Comparison of ENCODE assay signal across 8 cellular contexts in the genomic region with DNA sequence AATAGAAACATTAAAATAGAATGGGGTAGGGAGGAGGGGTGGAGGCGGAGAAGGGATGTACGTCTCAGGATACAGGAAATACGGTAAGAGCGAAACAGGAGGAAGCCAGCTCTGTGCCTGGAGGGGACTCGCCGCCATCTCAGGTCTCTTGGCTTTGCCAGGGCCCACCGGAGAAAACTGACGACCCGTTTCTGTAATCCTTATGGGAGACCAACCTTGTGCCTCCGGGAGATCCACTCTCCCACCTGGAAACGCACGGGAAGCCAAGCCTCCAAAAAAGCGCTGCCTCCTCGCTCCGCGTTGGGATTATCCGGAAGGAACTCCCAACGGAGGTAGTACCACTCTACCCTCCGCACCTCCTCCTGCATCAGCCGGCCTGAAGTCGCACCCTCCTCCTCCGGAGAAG. TPM values are rescaled to one million over a fixed set of nuclear protein-coding genes. Genes with fewer than 3 reads are reported as not detected.
DNase-seq lines count a peak whose midpoint lies in the region; ATAC-seq, FAIRE-seq and TF ChIP-seq lines count a peak whose summit lies in the region.

A gene with protein sequence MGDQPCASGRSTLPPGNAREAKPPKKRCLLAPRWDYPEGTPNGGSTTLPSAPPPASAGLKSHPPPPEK (plus strand): TSS at position 92 of the 406 bp plus-strand sequence. CDS start 111 bp downstream, at position 203.

- BruUV-seq in IMR-90 (replicated peaks; lab: Mats Ljungman, UMichigan), result no TSS peak

- H3K9ac ChIP-seq in IMR-90 (ENCODE audit: low read depth, low read length), result peak within 1 kb of the TSS; percentile 99
- H3K9ac ChIP-seq in astrocyte (ENCODE audit: low read length), result peak within 1 kb of the TSS; percentile 91

- TF ChIP-seq RAD21 in IMR-90 (IDR thresholded peaks at IDR 0.05; ENCODE audit: low read length), result no peak

- TF ChIP-seq CTCF in IMR-90 (conservative IDR thresholded peaks at IDR 0.05; ENCODE audit: low read depth, low read length) (no peak), astrocyte (IDR thresholded peaks at IDR 0.05; ENCODE audit: insufficient read depth, low read depth, low read length) (no peak), progenitor cell of endocrine pancreas (IDR thresholded peaks at IDR 0.05; ENCODE audit: unreplicated experiment) (no peak), GM13976 (IDR thresholded peaks at IDR 0.05; ENCODE audit: borderline replicate concordance, control extremely low read depth, extremely low read depth, insufficient read depth, missing control alignments) (no peak)

- ATAC-seq in GM21423 (IDR thresholded peaks at IDR 0.05; ENCODE audit: unreplicated experiment) (peak; percentile 71), IMR-90 (ENCODE audit: low read depth) (peak; percentile 93), right cardiac atrium (peak; percentile 95 to 97)

- peak within 1 kb of the TSS; percentile 96 for H3K4me3 Mint-ChIP-seq in astrocyte (ENCODE audit: unreplicated experiment)
- H3K4me3 Mint-ChIP-seq in progenitor cell of endocrine pancreas (ENCODE audit: low read depth), result peak within 1 kb of the TSS; percentile 92

- H4K91ac ChIP-seq in IMR-90 (ENCODE audit: insufficient read depth, low read depth, low read length), result peak within 1 kb of the TSS; percentile 60

- H3K36me3 Mint-ChIP-seq in astrocyte (ENCODE audit: low read depth, unreplicated experiment) (no peaks in the 10 kb centered on the region), progenitor cell of endocrine pancreas (ENCODE audit: insufficient read depth) (no peaks in the 10 kb centered on the region)

- peaks cover 40% of the 10 kb centered on the region for H3K79me2 ChIP-seq in astrocyte (ENCODE audit: insufficient read depth, low read length)

- peaks cover 5% of the 10 kb centered on the region; the same call in 1 of the 2 replicates for H4K20me1 ChIP-seq in IMR-90 (ENCODE audit: insufficient read depth, low read length)
- peaks cover 18% of the 10 kb centered on the region for H4K20me1 ChIP-seq in astrocyte (ENCODE audit: insufficient read depth, low read length)

- H3K27me3 ChIP-seq in IMR-90 (ENCODE audit: control insufficient read depth, insufficient read depth, low read length), result no peaks in the 10 kb centered on the region
- no peaks in the 10 kb centered on the region for H3K27me3 ChIP-seq in astrocyte (ENCODE audit: insufficient read depth, low read length)
- H3K27me3 ChIP-seq in right cardiac atrium (ENCODE audit: control insufficient read depth, insufficient read depth), result no peaks in the 10 kb centered on the region

- H3K9me3 Mint-ChIP-seq in astrocyte (ENCODE audit: unreplicated experiment), result no peaks in the 10 kb centered on the region
- H3K9me3 Mint-ChIP-seq in progenitor cell of endocrine pancreas (ENCODE audit: low read depth), result peaks cover 11% of the 10 kb centered on the region

- intact Hi-C loops in IMR-90 (cut with micrococcal nuclease) (loop anchor here (5.0 kb wide), 1 partner anchor 162 kb away; no protein-coding TSS in a partner anchor), right cardiac atrium (cut with DNase I) (no loop called here)

- FAIRE-seq in astrocyte (lab: Jason Lieb, UNC), result peak; percentile 84

- CTCF ChIA-PET in IMR-90 (lab: Yijun Ruan, JAX), result no interaction called here

- peak within 1 kb of the TSS; percentile 94 for H3K18ac ChIP-seq in IMR-90 (ENCODE audit: low read depth, low read length)

- in situ Hi-C loops in IMR-90 (cut with MboI; ENCODE audit: low sequenced_read_pairs) (loop anchor here (25.0 kb wide), 1 partner anchor 1567 kb away; no protein-coding TSS in a partner anchor), SK-MEL-5 (cut with HindIII; ENCODE audit: low pct_unique_long_range_greater_than_20kb, low sequenced_read_pairs) (no loop called here), GM13976 (cut with MboI; ENCODE audit: low sequenced_read_pairs, unreplicated experiment) (no loop called here)

- no peak within 1 kb of the TSS for H2AK5ac ChIP-seq in IMR-90 (ENCODE audit: low read depth, low read length)

- H2AFZ ChIP-seq in IMR-90 (replicated peaks; ENCODE audit: low read length, poor library complexity) (peak within 1 kb of the TSS; percentile 87), astrocyte (ENCODE audit: low read depth, low read length) (peak within 1 kb of the TSS; percentile 85)

- dilution Hi-C loops in IMR-90 (cut with HindIII; ENCODE audit: low sequenced_read_pairs, unreplicated experiment), result no loop called here

- peak within 1 kb of the TSS; percentile 86; the same call in 1 of the 2 replicates for H3K56ac ChIP-seq in IMR-90 (ENCODE audit: extremely low read depth, insufficient read depth, low read length)

- peak within 1 kb of the TSS; percentile 99 for H3K4me3 ChIP-seq in IMR-90 (ENCODE audit: insufficient read depth, low read depth, low read length)
- H3K4me3 ChIP-seq in astrocyte (ENCODE audit: insufficient read depth, low read depth, low read length), result peak within 1 kb of the TSS; percentile 87
- H3K4me3 ChIP-seq in right cardiac atrium (ENCODE audit: low read length), result peak within 1 kb of the TSS; percentile 97

- H2BK120ac ChIP-seq in IMR-90 (ENCODE audit: low read depth, low read length), result no peak within 1 kb of the TSS

- 6% methylated on average over 7 of the region's 22 CpGs; no CpG with 5 or more reads in 1 of the 2 experiments for WGBS in IMR-90 (ENCODE audit: extremely low coverage in 2 of 2, insufficient read length in 1 of 2), 2 experiments
- under 1% methylated on average over 22 of the region's 22 CpGs for WGBS in right cardiac atrium

- H2AK9ac ChIP-seq in IMR-90 (replicated peaks; ENCODE audit: low read depth, low read length, poor library complexity), result peak within 1 kb of the TSS; percentile 7

- no peak within 1 kb of the TSS for H2BK20ac ChIP-seq in IMR-90 (ENCODE audit: low read depth, low read length)

- H3K9me3 ChIP-seq in IMR-90 (ENCODE audit: control insufficient read depth, insufficient read depth, low read length) (no peaks in the 10 kb centered on the region), astrocyte (ENCODE audit: insufficient read depth, low read depth, low read length) (no peaks in the 10 kb centered on the region), right cardiac atrium (ENCODE audit: control insufficient read depth, low read length) (no peaks in the 10 kb centered on the region)

- peaks cover 0 to 5% of the 10 kb centered on the region in 2 experiments; a peak in 2 of 4 replicates for H3K79me1 ChIP-seq in IMR-90 (ENCODE audit: low read depth in 1 of 2, low read length in 2 of 2)

- peak; percentile 48 for DNase-seq in DMS79 treated with DMSO at 0.1 percent for 48 hours (lab: John Stamatoyannopoulos, UW)
- DNase-seq in IMR-90, result peak; percentile 37
- DNase-seq in SK-MEL-5 (ENCODE audit: low read depth, low spot score), result peak; percentile 71
- peak; percentile 31 for DNase-seq in astrocyte (ENCODE audit: low read depth)
- DNase-seq in right cardiac atrium, result peak; percentile 22 to 54 (median 50)
- peak; percentile 10 for DNase-seq in progenitor cell of endocrine pancreas (ENCODE audit: low spot score, unreplicated experiment)
- DNase-seq in GM13976 (ENCODE audit: low spot score), result no peak

- H3K9me1 ChIP-seq in IMR-90 (ENCODE audit: insufficient read depth, low read length), result no peaks in the 10 kb centered on the region

- H3K4me2 ChIP-seq in IMR-90 (ENCODE audit: low read depth, low read length) (peak within 1 kb of the TSS; percentile 99), astrocyte (ENCODE audit: low read length) (peak within 1 kb of the TSS; percentile 83)

- H2BK15ac ChIP-seq in IMR-90 (ENCODE audit: low read depth, low read length), result no peak within 1 kb of the TSS

- peak; percentile 56; the same call in 1 of the 2 replicates for TF ChIP-seq POLR2A in IMR-90 (IDR thresholded peaks at IDR 0.05; ENCODE audit: low read depth, low read length)

- H3K27ac Mint-ChIP-seq in astrocyte (ENCODE audit: unreplicated experiment) (peak within 1 kb of the TSS; percentile 78), progenitor cell of endocrine pancreas (peak within 1 kb of the TSS; percentile 95)

- peak within 1 kb of the TSS; percentile 75 for H3K4ac ChIP-seq in IMR-90 (ENCODE audit: low read depth, low read length)

- peaks cover 2% of the 10 kb centered on the region for H3K4me1 Mint-ChIP-seq in astrocyte (ENCODE audit: low read depth, unreplicated experiment)
- H3K4me1 Mint-ChIP-seq in progenitor cell of endocrine pancreas (ENCODE audit: low read depth), result peaks cover 11% of the 10 kb centered on the region

- peak within 1 kb of the TSS; percentile 96 for H4K5ac ChIP-seq in IMR-90 (ENCODE audit: low read depth, low read length)

- peak within 1 kb of the TSS; percentile 61 to 66; a peak in 1 of 4 replicates for H4K8ac ChIP-seq in IMR-90 (ENCODE audit: low read depth in 2 of 2, low read length in 2 of 2)

- POLR2A ChIA-PET in IMR-90 (lab: Charles Lee; ENCODE audit: unreplicated experiment), result no interaction called here

- H3K4me1 ChIP-seq in IMR-90 (ENCODE audit: control insufficient read depth, insufficient read depth, low read length) (no peaks in the 10 kb centered on the region), astrocyte (ENCODE audit: insufficient read depth, low read length) (no peaks in the 10 kb centered on the region), right cardiac atrium (ENCODE audit: control insufficient read depth, insufficient read depth, low read length) (no peaks in the 10 kb centered on the region)

- no peaks in the 10 kb centered on the region for H3K36me3 ChIP-seq in IMR-90 (ENCODE audit: control insufficient read depth, insufficient read depth, low read length)
- H3K36me3 ChIP-seq in astrocyte (ENCODE audit: insufficient read depth, low read length), result no peaks in the 10 kb centered on the region

- H3K14ac ChIP-seq in IMR-90 (replicated peaks; ENCODE audit: low read depth, low read length), result 0 out of 2 replicates have a peak within 1 kb of the TSS, but pooled peaks have one; percentile 53

- peak within 1 kb of the TSS; percentile 54 for H3K23ac ChIP-seq in IMR-90 (ENCODE audit: low read depth, low read length)

- H3K27ac ChIP-seq in IMR-90 (ENCODE audit: insufficient read depth, low read length) (peak within 1 kb of the TSS; percentile 100), astrocyte (ENCODE audit: low read depth, low read length) (peak within 1 kb of the TSS; percentile 77), right cardiac atrium (ENCODE audit: low read length) (peak within 1 kb of the TSS; percentile 97)

- H3K27me3 Mint-ChIP-seq in astrocyte (ENCODE audit: low read depth, unreplicated experiment), result no peaks in the 10 kb centered on the region
- no peaks in the 10 kb centered on the region for H3K27me3 Mint-ChIP-seq in progenitor cell of endocrine pancreas

- H2BK5ac ChIP-seq in IMR-90 (ENCODE audit: low read depth, low read length, poor library complexity, severe bottlenecking), result peak within 1 kb of the TSS; percentile 67

RNA-seq across cellular contexts. Expression of the gene that starts here (rescaled TPM):
- 2.5 and 3.2 TPM in 2 replicates for total RNA-seq in IMR-90 (2012; rRNA removed)
- polyA plus RNA-seq in IMR-90 (2012; rRNA removed), result 61.5 and 64.6 TPM in 2 replicates
- polyA plus RNA-seq in IMR-90 (2012; cell fraction: cytosol; rRNA removed), result 18.4 and 26.7 TPM in 2 replicates
- 8.0 and 12.8 TPM in 2 replicates for polyA plus RNA-seq in IMR-90 (2012; cell fraction: nucleus; rRNA removed; ENCODE audit: low replicate concordance)
- 5.9 and 6.5 TPM in 2 replicates for total RNA-seq in SK-MEL-5 (2014; rRNA removed; shearing (Covaris generic))
- 37.9 and 50.5 TPM in 2 replicates for polyA plus RNA-seq in SK-MEL-5 (2015; cell fraction: cytosol; rRNA removed)
- polyA plus RNA-seq in SK-MEL-5 (2015; cell fraction: nucleus; rRNA removed), result 4.9 and 10.2 TPM in 2 replicates
- 76.1 and 86.9 TPM in 2 replicates for total RNA-seq in astrocyte
- total RNA-seq in right cardiac atrium, result 10 to 100 TPM; 26.9 to 36.8 (median 34.8) TPM
- 19.3 TPM for polyA plus RNA-seq in right cardiac atrium
- total RNA-seq in progenitor cell of endocrine pancreas, result 48.6 and 49.3 TPM in 2 replicates
